1 cellular context compared by ENCODE assay signal in the genomic region with DNA sequence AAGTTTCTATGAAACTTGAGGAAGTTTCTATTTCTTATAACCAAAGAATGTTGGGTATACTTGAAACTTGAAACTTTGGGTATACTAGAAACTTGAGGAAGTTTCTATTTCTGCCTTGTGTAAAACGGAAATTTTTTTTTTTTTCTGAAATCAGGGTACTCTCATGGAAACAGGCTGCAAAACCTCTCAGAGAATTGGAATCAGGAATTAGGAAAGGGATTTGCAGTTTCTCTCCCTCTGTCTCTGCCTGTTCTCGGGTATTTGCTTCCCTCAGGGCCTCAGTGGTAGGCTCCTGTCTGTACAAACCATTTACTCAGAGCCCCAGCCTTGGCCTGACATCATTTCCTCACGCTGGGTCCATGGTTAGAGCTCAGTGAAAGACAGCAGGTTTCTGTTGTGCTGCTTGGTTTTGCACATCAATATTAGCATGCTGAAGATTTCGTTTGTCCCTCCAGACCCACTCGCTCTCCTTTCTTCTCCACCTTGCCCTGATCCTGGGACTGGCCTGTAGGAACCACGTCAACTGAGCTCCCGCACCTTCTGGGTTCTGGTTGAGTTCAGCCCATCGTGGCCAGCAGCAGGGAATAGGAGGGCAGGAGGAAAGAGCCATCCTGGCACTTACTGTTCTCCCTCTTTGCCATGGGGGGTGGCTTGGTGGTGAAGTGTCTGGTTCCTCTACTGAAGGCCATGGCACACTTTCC.
TF ChIP-seq lines count a peak whose summit lies in the region.

No MANE protein-coding gene starts in this region.

TF ChIP-seq in HEK293, 187 proteins besides CTCF, POLR2A, EP300 and RAD21 (continued from another document):
- TF ChIP-seq, protein P1, sequence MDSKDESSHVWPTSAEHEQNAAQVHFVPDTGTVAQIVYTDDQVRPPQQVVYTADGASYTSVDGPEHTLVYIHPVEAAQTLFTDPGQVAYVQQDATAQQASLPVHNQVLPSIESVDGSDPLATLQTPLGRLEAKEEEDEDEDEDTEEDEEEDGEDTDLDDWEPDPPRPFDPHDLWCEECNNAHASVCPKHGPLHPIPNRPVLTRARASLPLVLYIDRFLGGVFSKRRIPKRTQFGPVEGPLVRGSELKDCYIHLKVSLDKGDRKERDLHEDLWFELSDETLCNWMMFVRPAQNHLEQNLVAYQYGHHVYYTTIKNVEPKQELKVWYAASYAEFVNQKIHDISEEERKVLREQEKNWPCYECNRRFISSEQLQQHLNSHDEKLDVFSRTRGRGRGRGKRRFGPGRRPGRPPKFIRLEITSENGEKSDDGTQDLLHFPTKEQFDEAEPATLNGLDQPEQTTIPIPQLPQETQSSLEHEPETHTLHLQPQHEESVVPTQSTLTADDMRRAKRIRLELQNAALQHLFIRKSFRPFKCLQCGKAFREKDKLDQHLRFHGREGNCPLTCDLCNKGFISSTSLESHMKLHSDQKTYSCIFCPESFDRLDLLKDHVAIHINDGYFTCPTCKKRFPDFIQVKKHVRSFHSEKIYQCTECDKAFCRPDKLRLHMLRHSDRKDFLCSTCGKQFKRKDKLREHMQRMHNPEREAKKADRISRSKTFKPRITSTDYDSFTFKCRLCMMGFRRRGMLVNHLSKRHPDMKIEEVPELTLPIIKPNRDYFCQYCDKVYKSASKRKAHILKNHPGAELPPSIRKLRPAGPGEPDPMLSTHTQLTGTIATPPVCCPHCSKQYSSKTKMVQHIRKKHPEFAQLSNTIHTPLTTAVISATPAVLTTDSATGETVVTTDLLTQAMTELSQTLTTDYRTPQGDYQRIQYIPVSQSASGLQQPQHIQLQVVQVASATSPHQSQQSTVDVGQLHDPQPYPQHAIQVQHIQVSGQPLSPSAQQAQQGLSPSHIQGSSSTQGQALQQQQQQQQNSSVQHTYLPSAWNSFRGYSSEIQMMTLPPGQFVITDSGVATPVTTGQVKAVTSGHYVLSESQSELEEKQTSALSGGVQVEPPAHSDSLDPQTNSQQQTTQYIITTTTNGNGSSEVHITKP (tag by site-specific recombination; IDR thresholded peaks at IDR 0.05), result peak; percentile 85
- TF ChIP-seq ZNF416 (tag by site-specific recombination; IDR thresholded peaks at IDR 0.05) (no peak), ZNF239 (tag by site-specific recombination; IDR thresholded peaks at IDR 0.05) (no peak), SP2 (tag by site-specific recombination; IDR thresholded peaks at IDR 0.05) (no peak), ZSCAN16 (tag by site-specific recombination; IDR thresholded peaks at IDR 0.05) (no peak)
